In genomic region chr17:39636927-39637736, GRCh38 we compare ENCODE assay signal across 1 cellular context.
TF ChIP-seq lines count a peak whose summit lies in the region.

STARD3 (plus strand) TSS chr17:39637144; CDS start chr17:39653532, 16,388 bp downstream.

TF ChIP-seq in K562, 482 proteins besides CTCF, POLR2A, EP300 and RAD21 (continued from another document and continues in another):
- peak in 1 of 2 experiments; percentile 65; a peak in 1 of 4 replicates for TF ChIP-seq UBTF (IDR thresholded peaks at IDR 0.05; ENCODE audit: borderline replicate concordance in 1 of 2, low read depth in 2 of 2, low read length in 2 of 2)
- TF ChIP-seq HDAC3 (IDR thresholded peaks at IDR 0.05; ENCODE audit: borderline replicate concordance, partially characterized antibody) = no peak
- no peak for TF ChIP-seq KAT2B (IDR thresholded peaks at IDR 0.05; ENCODE audit: low read depth, low read length)
- TF ChIP-seq MIER1 (IDR thresholded peaks at IDR 0.05; ENCODE audit: low read depth) = no peak
- TF ChIP-seq TARDBP (IDR thresholded peaks at IDR 0.05) = no peak
- TF ChIP-seq SAP30 (IDR thresholded peaks at IDR 0.05; ENCODE audit: borderline replicate concordance, insufficient read depth, low read depth, low read length, poor library complexity, severe bottlenecking) = peak; percentile 52
- TF ChIP-seq LARP7 (IDR thresholded peaks at IDR 0.05) = no peak
- TF ChIP-seq HMGXB4 (CRISPR knock-in tag; IDR thresholded peaks at IDR 0.05) = peak; percentile 67; the same call in 1 of the 2 replicates
- TF ChIP-seq JUND (IDR thresholded peaks at IDR 0.05; ENCODE audit: borderline replicate concordance, low read depth, low read length) = peak; percentile 17; the same call in 1 of the 2 replicates
- TF ChIP-seq JUND (tag; IDR thresholded peaks at IDR 0.05; ENCODE audit: borderline replicate concordance, low read depth, low read length) = no peak; the same call in 2 of the 3 replicates
- TF ChIP-seq FOXM1 (IDR thresholded peaks at IDR 0.05; ENCODE audit: low read depth) = no peak
- no peak for TF ChIP-seq FOXM1 (CRISPR knock-in tag; IDR thresholded peaks at IDR 0.05; ENCODE audit: low read depth)
- no peak for TF ChIP-seq ZNF197 (CRISPR knock-in tag; IDR thresholded peaks at IDR 0.05; ENCODE audit: low read depth)
- no peak for TF ChIP-seq ZC3H4 (CRISPR knock-in tag; IDR thresholded peaks at IDR 0.05; ENCODE audit: borderline replicate concordance)
- TF ChIP-seq LEF1 (IDR thresholded peaks at IDR 0.05) = no peak
- peak; percentile 90 for TF ChIP-seq PHB (CRISPR knock-in tag; IDR thresholded peaks at IDR 0.05)
- TF ChIP-seq ZBTB26 (CRISPR knock-in tag; IDR thresholded peaks at IDR 0.05) = no peak
- no peak for TF ChIP-seq ZNF655 (CRISPR knock-in tag; IDR thresholded peaks at IDR 0.05)
- no peak for TF ChIP-seq PATZ1 (CRISPR knock-in tag; IDR thresholded peaks at IDR 0.05; ENCODE audit: borderline replicate concordance)
- 0 out of 2 replicates have a peak, but pooled peaks have one; percentile 1 for TF ChIP-seq KLF16 (IDR thresholded peaks at IDR 0.05)
- no peak for TF ChIP-seq STAG1 (CRISPR knock-in tag; IDR thresholded peaks at IDR 0.05; ENCODE audit: borderline replicate concordance)
- no peak for TF ChIP-seq ZNF184 (CRISPR knock-in tag; IDR thresholded peaks at IDR 0.05)
- peak; percentile 75; the same call in 1 of the 2 replicates for TF ChIP-seq GATAD2A (IDR thresholded peaks at IDR 0.05)
- no peak for TF ChIP-seq TSC22D4 (tag; IDR thresholded peaks at IDR 0.05)
- TF ChIP-seq CAMTA2 (CRISPR knock-in tag; conservative IDR thresholded peaks at IDR 0.05) = no peak
- TF ChIP-seq SNAPC5 (CRISPR knock-in tag; IDR thresholded peaks at IDR 0.05) = no peak
- no peak for TF ChIP-seq ZNF785 (CRISPR knock-in tag; IDR thresholded peaks at IDR 0.05)
- TF ChIP-seq SMC3 (conservative IDR thresholded peaks at IDR 0.05; ENCODE audit: insufficient read depth, low read depth, low read length) = no peak
- no peak for TF ChIP-seq MLX (CRISPR knock-in tag; conservative IDR thresholded peaks at IDR 0.05)
- no peak for TF ChIP-seq BRF2 (IDR thresholded peaks at IDR 0.05; ENCODE audit: borderline replicate concordance, insufficient read depth, insufficient read length)
- no peak for TF ChIP-seq ILK (tag; IDR thresholded peaks at IDR 0.05; ENCODE audit: borderline replicate concordance, low read depth)
- TF ChIP-seq ZNF384 (IDR thresholded peaks at IDR 0.05; ENCODE audit: low read depth, low read length) = no peak
- TF ChIP-seq SMAD4 (CRISPR knock-in tag; conservative IDR thresholded peaks at IDR 0.05) = peak; percentile 59
- no peak for TF ChIP-seq FOXA1 (IDR thresholded peaks at IDR 0.05; ENCODE audit: borderline replicate concordance)
- no peak for TF ChIP-seq FOXJ3 (CRISPR knock-in tag; IDR thresholded peaks at IDR 0.05)
- no peak for TF ChIP-seq CTCFL (IDR thresholded peaks at IDR 0.05; ENCODE audit: borderline replicate concordance, insufficient read depth, low read depth, low read length, poor library complexity, severe bottlenecking)
- no peak for TF ChIP-seq ZNF644 (tag; IDR thresholded peaks at IDR 0.05; ENCODE audit: low read depth)
- TF ChIP-seq WHSC1 (IDR thresholded peaks at IDR 0.05; ENCODE audit: low read length) = no peak
- TF ChIP-seq PURB (CRISPR knock-in tag; IDR thresholded peaks at IDR 0.05; ENCODE audit: low read depth) = no peak
- TF ChIP-seq TEAD1 (CRISPR knock-in tag; IDR thresholded peaks at IDR 0.05) = peak in 1 of 2 experiments; percentile 34; a peak in 1 of 4 replicates
- TF ChIP-seq FIP1L1 (IDR thresholded peaks at IDR 0.05; ENCODE audit: low read depth, low read length, poor library complexity, severe bottlenecking) = peak; percentile 62
- no peak for TF ChIP-seq SRSF7 (optimal IDR thresholded peaks at IDR 0.05; ENCODE audit: low read depth, low read length)
- TF ChIP-seq ZNF140 (CRISPR knock-in tag; IDR thresholded peaks at IDR 0.05) = no peak
- TF ChIP-seq ZSCAN29 (IDR thresholded peaks at IDR 0.05) = 0 out of 2 replicates have a peak, but pooled peaks have one; percentile 55
- TF ChIP-seq ERF (CRISPR knock-in tag; IDR thresholded peaks at IDR 0.05) = no peak
- no peak for TF ChIP-seq ZNF280B (CRISPR knock-in tag; IDR thresholded peaks at IDR 0.05)
- TF ChIP-seq TCF7L2 (IDR thresholded peaks at IDR 0.05; ENCODE audit: low read depth, low read length) = no peak
- peak; percentile 96 for TF ChIP-seq CXXC5 (CRISPR knock-in tag; IDR thresholded peaks at IDR 0.05)
- TF ChIP-seq HDAC8 (tag; IDR thresholded peaks at IDR 0.05) = no peak
- TF ChIP-seq ZNF232 (CRISPR knock-in tag; IDR thresholded peaks at IDR 0.05) = no peak
- no peak for TF ChIP-seq ARNT (IDR thresholded peaks at IDR 0.05)
- TF ChIP-seq NFE2L1 (tag; IDR thresholded peaks at IDR 0.05; ENCODE audit: borderline replicate concordance, low read depth) = no peak
- peak; percentile 52; the same call in 1 of the 2 replicates for TF ChIP-seq RNF2 (IDR thresholded peaks at IDR 0.05)
- no peak for TF ChIP-seq ZNF133 (CRISPR knock-in tag; IDR thresholded peaks at IDR 0.05)
- TF ChIP-seq NFYB (IDR thresholded peaks at IDR 0.05; ENCODE audit: extremely low read depth, insufficient read length) = no peak
- TF ChIP-seq HDAC2 (IDR thresholded peaks at IDR 0.05) = no peak
- TF ChIP-seq HNRNPL (IDR thresholded peaks at IDR 0.05; ENCODE audit: low read depth, low read length) = no peak
- no peak for TF ChIP-seq E2F5 (CRISPR knock-in tag; IDR thresholded peaks at IDR 0.05)
- 0 out of 3 replicates have a peak, but pooled peaks of 1 of the 2 experiments have one; percentile 53 for TF ChIP-seq CBX3 (IDR thresholded peaks at IDR 0.05; ENCODE audit: borderline replicate concordance in 1 of 2, low read length in 2 of 2)
- no peak for TF ChIP-seq SRSF1 (IDR thresholded peaks at IDR 0.05; ENCODE audit: low read depth, low read length)
